14 cellular contexts compared by ENCODE assay signal in the genomic region with DNA sequence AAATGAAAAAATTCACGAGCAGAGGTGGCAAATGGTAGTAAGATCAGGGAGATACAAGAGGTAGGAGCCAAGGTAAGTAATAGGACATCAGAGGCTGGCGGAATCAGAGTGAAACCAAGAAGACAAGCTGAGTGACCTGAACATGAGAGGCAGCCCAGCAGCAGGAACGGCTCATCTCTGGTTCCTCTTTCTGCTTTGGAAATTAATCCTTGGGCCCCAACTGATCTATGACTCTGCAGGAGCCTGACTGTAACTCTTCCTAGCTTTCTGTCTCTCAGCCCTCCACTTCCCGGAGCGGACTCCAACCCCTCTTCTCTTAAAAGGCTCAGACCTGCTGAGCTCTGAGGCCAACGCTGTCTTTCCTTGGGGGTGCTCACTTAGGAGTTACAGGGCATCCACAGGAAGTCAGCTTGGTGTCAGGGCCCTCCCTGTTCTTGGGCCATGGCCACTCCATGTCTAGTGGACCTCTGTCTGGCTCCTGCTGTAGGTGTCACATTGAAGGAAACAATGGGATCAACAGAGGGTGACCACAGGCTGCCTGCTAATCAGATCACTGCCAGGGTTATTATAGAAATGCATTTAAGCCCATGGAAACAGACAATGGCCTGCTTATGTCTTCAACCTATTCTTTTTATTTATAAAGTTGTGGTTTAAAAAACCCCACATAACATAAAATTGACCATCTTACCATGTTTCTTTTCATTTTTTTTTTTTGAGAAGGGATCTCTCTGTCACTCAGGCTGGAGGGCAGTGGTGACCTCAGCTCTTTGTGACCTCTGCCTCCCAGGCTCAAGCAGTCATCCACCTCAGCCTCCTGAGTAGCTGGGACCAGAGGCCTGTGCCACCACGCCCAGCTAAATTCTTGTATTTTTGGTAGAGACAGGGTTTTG. TPM values are rescaled to one million over a fixed set of nuclear protein-coding genes. Genes with fewer than 3 reads are reported as not detected.
DNase-seq lines count a peak whose midpoint lies in the region; ATAC-seq and TF ChIP-seq lines count a peak whose summit lies in the region.
"Had no signal": no experiment of that assay in that cellular context is flagged by ENCODE, and none has a peak within 500 bp of the region (broad histone marks: within the 10 kb centered on the region; RNA-seq: fewer than 3 reads in every experiment).

No MANE protein-coding gene starts in this region.

- no peaks in the 10 kb centered on the region for H3K9me3 ChIP-seq in heart left ventricle
- H3K9me3 ChIP-seq: upper lobe of left lung had no signal

- TF ChIP-seq POLR2A in heart left ventricle (IDR thresholded peaks at IDR 0.05) (no peak), NB4 (IDR thresholded peaks at IDR 0.05; ENCODE audit: extremely low read depth, insufficient read length) (no peak)

- H3K9me3 Mint-ChIP-seq in activated T-helper 2 cell treated with anti-CD3 and anti-CD28 coated beads, Interferon-gamma antibody, Interleukin-2, Interleukin-4, amounts not matched to agents 10 μg/mL and 5 μg/mL and 100 μg/mL, durations not matched to agents 14 hours and 24 hours and 36 hours: no peaks in the 10 kb centered on the region
- H3K9me3 Mint-ChIP-seq: activated CD4-positive, alpha-beta T cell treated with anti-CD3 and anti-CD28 coated beads, Interleukin-2, amount 10 ng/mL, durations not matched to agents 24 days and 14 days had no signal

- no peak overlapping the region for H3K27ac ChIP-seq in heart left ventricle
- H3K27ac ChIP-seq: upper lobe of left lung had no signal

- 89 to 93% (median 91%) methylated on average over 7 of the region's 7 CpGs for WGBS in heart left ventricle, 4 donors

- H3K4me3 ChIP-seq in heart left ventricle (no peak overlapping the region), NB4 (ENCODE audit: low read depth, low read length) (no peak overlapping the region)
- H3K4me3 ChIP-seq: upper lobe of left lung had no signal

- peaks cover 0 to 9% (median 4%) of the 10 kb centered on the region in 12 donors for H3K4me1 ChIP-seq in heart left ventricle

- TF ChIP-seq CTCF in heart left ventricle (IDR thresholded peaks at IDR 0.05) (no peak), NB4 (IDR thresholded peaks at IDR 0.05; ENCODE audit: low read depth, low read length) (no peak)

- ATAC-seq in heart left ventricle (no peak), HG02763 (IDR thresholded peaks at IDR 0.05; ENCODE audit: unreplicated experiment) (peak; percentile 53)
- ATAC-seq: Panc1 had no signal

- DNase-seq in cardiac septum (ENCODE audit: low spot score): peak; percentile 43
- no peak for DNase-seq in heart left ventricle
- DNase-seq in NB4 (ENCODE audit: low read depth): peak; percentile 12
- no peak for DNase-seq in NCI-H345 treated with DMSO at 0.1 percent for 48 hours (lab: John Stamatoyannopoulos, UW; ENCODE audit: unreplicated experiment)
- no peak for DNase-seq in activated T-helper 2 cell treated with anti-CD3 and anti-CD28 coated beads, Interferon-gamma antibody, Interleukin-2, Interleukin-4, amounts not matched to agents 10 μg/mL and 5 μg/mL and 100 μg/mL, durations not matched to agents 14 hours and 24 hours and 36 hours (ENCODE audit: low spot score)
- DNase-seq in GM19240 (ENCODE audit: insufficient read length, low spot score): no peak
- no peak for DNase-seq in NCI-H1417 treated with DMSO at 0.1 percent for 48 hours (lab: John Stamatoyannopoulos, UW)
- DNase-seq: activated CD4-positive, alpha-beta T cell treated with anti-CD3 and anti-CD28 coated beads, Interleukin-2, amount 10 ng/mL, durations not matched to agents 24 days and 14 days; foreskin fibroblast; IMR-90; upper lobe of left lung had no signal

- H3K27me3 Mint-ChIP-seq in activated T-helper 2 cell treated with anti-CD3 and anti-CD28 coated beads, Interferon-gamma antibody, Interleukin-2, Interleukin-4, amounts not matched to agents 10 μg/mL and 5 μg/mL and 100 μg/mL, durations not matched to agents 14 hours and 24 hours and 36 hours (ENCODE audit: low read depth): peaks cover 7% of the 10 kb centered on the region

- no peaks in the 10 kb centered on the region for H3K27me3 ChIP-seq in heart left ventricle
- H3K27me3 ChIP-seq: upper lobe of left lung had no signal

- H3K27ac Mint-ChIP-seq in activated T-helper 2 cell treated with anti-CD3 and anti-CD28 coated beads, Interferon-gamma antibody, Interleukin-2, Interleukin-4, amounts not matched to agents 10 μg/mL and 5 μg/mL and 100 μg/mL, durations not matched to agents 14 hours and 24 hours and 36 hours: no peak overlapping the region
- H3K27ac Mint-ChIP-seq: activated CD4-positive, alpha-beta T cell treated with anti-CD3 and anti-CD28 coated beads, Interleukin-2, amount 10 ng/mL, durations not matched to agents 24 days and 14 days had no signal

- intact Hi-C loops in cardiac septum (cut with DNase I) (no loop called here), heart left ventricle (cut with DNase I) (loop anchor here in 4 of 10 donors (2.0 to 10.0 kb wide), 4 partner anchors 63 to 997 kb away; no protein-coding TSS in a partner anchor)
- intact Hi-C loops in activated T-helper 2 cell treated with anti-CD3 and anti-CD28 coated beads, Interferon-gamma antibody, Interleukin-2, Interleukin-4, amounts not matched to agents 10 μg/mL and 5 μg/mL and 100 μg/mL, durations not matched to agents 14 hours and 24 hours and 36 hours (cut with micrococcal nuclease): no loop called here

- H3K36me3 Mint-ChIP-seq in activated T-helper 2 cell treated with anti-CD3 and anti-CD28 coated beads, Interferon-gamma antibody, Interleukin-2, Interleukin-4, amounts not matched to agents 10 μg/mL and 5 μg/mL and 100 μg/mL, durations not matched to agents 14 hours and 24 hours and 36 hours (ENCODE audit: low read depth): no peaks in the 10 kb centered on the region
- H3K36me3 Mint-ChIP-seq: brain had no signal

- H3K4me3 Mint-ChIP-seq in activated T-helper 2 cell treated with anti-CD3 and anti-CD28 coated beads, Interferon-gamma antibody, Interleukin-2, Interleukin-4, amounts not matched to agents 10 μg/mL and 5 μg/mL and 100 μg/mL, durations not matched to agents 14 hours and 24 hours and 36 hours (ENCODE audit: low read depth): no peak overlapping the region
- H3K4me3 Mint-ChIP-seq: activated CD4-positive, alpha-beta T cell treated with anti-CD3 and anti-CD28 coated beads, Interleukin-2, amount 10 ng/mL, durations not matched to agents 24 days and 14 days; brain had no signal

- H3K4me1 Mint-ChIP-seq in activated T-helper 2 cell treated with anti-CD3 and anti-CD28 coated beads, Interferon-gamma antibody, Interleukin-2, Interleukin-4, amounts not matched to agents 10 μg/mL and 5 μg/mL and 100 μg/mL, durations not matched to agents 14 hours and 24 hours and 36 hours (ENCODE audit: low read depth): no peaks in the 10 kb centered on the region
- H3K4me1 Mint-ChIP-seq: activated CD4-positive, alpha-beta T cell treated with anti-CD3 and anti-CD28 coated beads, Interleukin-2, amount 10 ng/mL, durations not matched to agents 24 days and 14 days had no signal

- H3K36me3 ChIP-seq in heart left ventricle: no peaks in the 10 kb centered on the region
- H3K36me3 ChIP-seq: upper lobe of left lung had no signal

RNA-seq across cellular contexts. Expression of a gene that starts 22.5 kb away (rescaled TPM):
- total RNA-seq in cardiac septum (39.0 TPM), heart left ventricle (10 to 100 TPM; 10.7 to 31.4 (median 21.4) TPM)
- 10 to 100 TPM in 1 of 2 donors, 1 to 10 TPM in 1; 7.8 to 23.2 TPM for polyA plus RNA-seq in heart left ventricle
- 1.7 and 1.9 TPM in 2 replicates for total RNA-seq in activated T-helper 2 cell treated with anti-CD3 and anti-CD28 coated beads, Interferon-gamma antibody, Interleukin-2, Interleukin-4, amounts not matched to agents 10 μg/mL and 5 μg/mL and 100 μg/mL, durations not matched to agents 14 hours and 24 hours and 36 hours

Comparison
In these comparisons a context has a peak if more than half of its experiments do, and no peak if none do; other contexts are left out.
1. DNase-seq: peak in cardiac septum (single experiment) and NB4 (single experiment); none in heart left ventricle (0 of 5), NCI-H345 treated with DMSO at 0.1 percent for 48 hours (single experiment), activated T-helper 2 cell treated with anti-CD3 and anti-CD28 coated beads, Interferon-gamma antibody, Interleukin-2, Interleukin-4, amounts not matched to agents 10 μg/mL and 5 μg/mL and 100 μg/mL, durations not matched to agents 14 hours and 24 hours and 36 hours (single experiment), GM19240 (single experiment) and NCI-H1417 treated with DMSO at 0.1 percent for 48 hours (single experiment).